In genomic region chr5:119339344-119339743, GRCh38 we compare ENCODE assay signal across 18 cellular contexts. TPM values are rescaled to one million over a fixed set of nuclear protein-coding genes. Genes with fewer than 3 reads are reported as not detected.
DNase-seq lines count a peak whose midpoint lies in the region; ATAC-seq and TF ChIP-seq lines count a peak whose summit lies in the region.
"Had no signal": no experiment of that assay in that cellular context is flagged by ENCODE, and none has a peak within 500 bp of the region (broad histone marks: within the 10 kb centered on the region; RNA-seq: fewer than 3 reads in every experiment).

No MANE protein-coding gene starts in this region.

- DNase-seq in T-helper 17 cell (no peak), SKM-1 treated with dmso at 0.1 percent for 144 hours (lab: John Stamatoyannopoulos, UW; ENCODE audit: unreplicated experiment) (no peak), CD1c-positive myeloid dendritic cell (ENCODE audit: extremely low spot score) (no peak), DMS 273 treated with DMSO at 0.1 percent for 48 hours (lab: John Stamatoyannopoulos, UW) (no peak)
- no peak for DNase-seq in effector memory CD8-positive, alpha-beta T cell
- DNase-seq: anterior cingulate cortex; DMS79; Karpas-422; NCI-H774; stimulated activated CD4-positive, alpha-beta T cell treated with anti-CD3 and anti-CD28 coated beads, Interleukin-2, amount 100 ng/mL, for 24 hours; testis; WERI-Rb-1 had no signal

- H3K27me3 Mint-ChIP-seq in T-helper 17 cell = no peaks in the 10 kb centered on the region
- no peaks in the 10 kb centered on the region for H3K27me3 Mint-ChIP-seq in effector memory CD8-positive, alpha-beta T cell

- H3K79me2 ChIP-seq in DOHH2 (ENCODE audit: control insufficient read depth, low read length) = peaks cover 59% of the 10 kb centered on the region

- H3K4me2 ChIP-seq in BLaER1 treated with 17β-estradiol and CSF1 and Interleukin-3, amounts not matched to agents 10 nM and 100 nM = peak overlapping the region; percentile 76 to 97 (median 92)
- peak overlapping the region; percentile 66 for H3K4me2 ChIP-seq in DOHH2 (ENCODE audit: low read length)
- H3K4me2 ChIP-seq: hepatocyte had no signal

- peak overlapping the region; percentile 89 for H3K4me3 Mint-ChIP-seq in T-helper 17 cell
- H3K4me3 Mint-ChIP-seq in effector memory CD8-positive, alpha-beta T cell = peak overlapping the region; percentile 84 to 86

- peaks cover 0 to 9% (median 0%) of the 10 kb centered on the region in 11 experiments; a peak in 7 of 22 replicates for H3K36me3 ChIP-seq in BLaER1 treated with 17β-estradiol and CSF1 and Interleukin-3, amounts not matched to agents 10 nM and 100 nM
- H3K36me3 ChIP-seq in DOHH2 (ENCODE audit: control insufficient read depth, low read length) = peaks cover 5% of the 10 kb centered on the region; the same call in 1 of the 2 replicates
- H3K36me3 ChIP-seq: right atrium auricular region, WERI-Rb-1 had no signal

- H3K36me3 Mint-ChIP-seq in T-helper 17 cell (ENCODE audit: low read depth) = peaks cover 7% of the 10 kb centered on the region
- H3K36me3 Mint-ChIP-seq in effector memory CD8-positive, alpha-beta T cell (ENCODE audit: insufficient read depth) = peaks cover 15% of the 10 kb centered on the region

- peak overlapping the region; percentile 99 for H3K27ac Mint-ChIP-seq in T-helper 17 cell
- peak overlapping the region; percentile 78 to 85 for H3K27ac Mint-ChIP-seq in effector memory CD8-positive, alpha-beta T cell

- H3K4me3 ChIP-seq in BLaER1 treated with 17β-estradiol and CSF1 and Interleukin-3, amounts not matched to agents 10 nM and 100 nM = no peak overlapping the region; a peak in 1 of 20 replicates
- no peak overlapping the region for H3K4me3 ChIP-seq in DOHH2 (ENCODE audit: low read length)
- H3K4me3 ChIP-seq: hepatocyte, right atrium auricular region, testis had no signal

- H3K9me2 ChIP-seq in DOHH2 (replicated peaks; ENCODE audit: control insufficient read depth, low read length) = no peaks in the 10 kb centered on the region

- TF ChIP-seq CTCF in DOHH2 (IDR thresholded peaks at IDR 0.05; ENCODE audit: low read depth, low read length, poor library complexity, severe bottlenecking) = no peak

- no peaks in the 10 kb centered on the region for H3K27me3 ChIP-seq in BLaER1 treated with 17β-estradiol and CSF1 and Interleukin-3, amounts not matched to agents 10 nM and 100 nM
- H3K27me3 ChIP-seq in DOHH2 (ENCODE audit: control insufficient read depth, low read length) = no peaks in the 10 kb centered on the region
- H3K27me3 ChIP-seq: hepatocyte, right atrium auricular region, testis had no signal

- H3K9ac ChIP-seq in BLaER1 treated with 17β-estradiol and CSF1 and Interleukin-3, amounts not matched to agents 10 nM and 100 nM = peak overlapping the region in 9 of 11 experiments; percentile 54 to 81 (median 75); a peak in 14 of 22 replicates

- peaks cover 0 to 12% (median 4%) of the 10 kb centered on the region in 11 experiments; a peak in 10 of 22 replicates for H3K9me3 ChIP-seq in BLaER1 treated with 17β-estradiol and CSF1 and Interleukin-3, amounts not matched to agents 10 nM and 100 nM (replicated peaks in 1 of 11)
- H3K9me3 ChIP-seq in DOHH2 (ENCODE audit: control insufficient read depth, insufficient read depth, low read length) (no peaks in the 10 kb centered on the region), T-helper 17 cell (ENCODE audit: control insufficient read depth, low read length, poor library complexity, severe bottlenecking) (no peaks in the 10 kb centered on the region)
- H3K9me3 ChIP-seq: right atrium auricular region, testis had no signal

- no peaks in the 10 kb centered on the region for H4K20me1 ChIP-seq in BLaER1 treated with 17β-estradiol and CSF1 and Interleukin-3, amounts not matched to agents 10 nM and 100 nM
- H4K20me1 ChIP-seq in DOHH2 (ENCODE audit: control insufficient read depth, insufficient read depth, low read depth, low read length) = no peaks in the 10 kb centered on the region

- H3K4me1 ChIP-seq in BLaER1 treated with 17β-estradiol and CSF1 and Interleukin-3, amounts not matched to agents 10 nM and 100 nM = peaks cover 89 to 100% (median 99%) of the 10 kb centered on the region in 10 experiments
- H3K4me1 ChIP-seq in DOHH2 (ENCODE audit: control insufficient read depth, low read length) = peaks cover 100% of the 10 kb centered on the region

- no peak for ATAC-seq in T-helper 17 cell
- ATAC-seq in effector memory CD8-positive, alpha-beta T cell (replicated peaks) = no peak
- ATAC-seq in GM21367 (IDR thresholded peaks at IDR 0.05; ENCODE audit: unreplicated experiment) = no peak
- ATAC-seq: SK-N-SH treated with all-trans-retinoic acid at 6 μM for 48 hours had no signal

- H3K4me1 Mint-ChIP-seq in T-helper 17 cell = peaks cover 81% of the 10 kb centered on the region
- peaks cover 78 to 95% of the 10 kb centered on the region in 2 donors for H3K4me1 Mint-ChIP-seq in effector memory CD8-positive, alpha-beta T cell (ENCODE audit: low read depth in 2 of 2)

- no peaks in the 10 kb centered on the region for H3K9me3 Mint-ChIP-seq in effector memory CD8-positive, alpha-beta T cell

- peak overlapping the region in 10 of 11 experiments; percentile 85 to 96 (median 93); a peak in 20 of 22 replicates for H3K27ac ChIP-seq in BLaER1 treated with 17β-estradiol and CSF1 and Interleukin-3, amounts not matched to agents 10 nM and 100 nM
- H3K27ac ChIP-seq in DOHH2 (ENCODE audit: low read depth, low read length) = peak overlapping the region; percentile 63; the same call in 1 of the 2 replicates
- H3K27ac ChIP-seq: hepatocyte, right atrium auricular region, testis, WERI-Rb-1 had no signal

- peaks cover 15% of the 10 kb centered on the region for H3F3A ChIP-seq in DOHH2 (ENCODE audit: control insufficient read depth, insufficient read depth)

RNA-seq across cellular contexts. Expression of gene TNFAIP8, which starts 16.5 kb away (rescaled TPM):
- 100 to 1,000 TPM; 130 to 140 TPM for total RNA-seq in T-helper 17 cell
